In the genomic region with DNA sequence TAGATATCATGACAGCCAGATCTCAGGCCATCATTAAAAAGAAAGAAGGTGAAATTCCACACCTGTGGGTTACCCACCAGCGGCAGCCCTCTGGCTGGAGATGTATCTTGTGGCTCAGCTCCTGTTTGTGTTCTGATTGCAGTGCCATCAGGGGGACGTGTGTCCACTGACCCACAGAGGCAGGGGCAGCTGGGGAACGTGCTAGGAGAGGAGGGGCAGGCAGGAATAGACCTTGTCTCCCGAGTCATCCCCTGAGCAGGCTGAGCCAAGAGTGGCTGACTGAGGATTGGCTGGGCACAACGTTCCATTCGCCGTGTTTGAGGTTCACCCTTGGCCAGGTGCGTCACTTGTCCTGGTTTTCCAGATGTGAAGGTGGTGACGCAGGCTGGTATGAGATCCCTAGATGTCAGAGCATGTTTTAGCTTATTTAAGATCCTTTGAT, we compare ENCODE assay signal across 17 cellular contexts.
"Had no signal": no experiment of that assay in that cellular context is flagged by ENCODE, and none has a peak within 500 bp of the region (broad histone marks: within the 10 kb centered on the region; RNA-seq: fewer than 3 reads in every experiment).

No MANE protein-coding gene starts in this region.

- H3K4me1 Mint-ChIP-seq: activated naive CD8-positive, alpha-beta T cell treated with anti-CD3 and anti-CD28 coated beads, Interleukin-2, amount 10 ng/mL, durations not matched to agents 7 days and 5 days had no signal

- H3K4me3 Mint-ChIP-seq: activated naive CD8-positive, alpha-beta T cell treated with anti-CD3 and anti-CD28 coated beads, Interleukin-2, amount 10 ng/mL, durations not matched to agents 7 days and 5 days; type B pancreatic cell had no signal

- H3K9me3 ChIP-seq: heart left ventricle, ovary had no signal

- ATAC-seq: activated CD4-positive, CD25-positive, alpha-beta regulatory T cell treated with anti-CD3 and anti-CD28 coated beads, Interleukin-2, amount 50 U/mL, for 24 hours; heart left ventricle; left lobe of liver had no signal

- H3K9me3 Mint-ChIP-seq: activated naive CD8-positive, alpha-beta T cell treated with anti-CD3 and anti-CD28 coated beads, Interleukin-2, amount 10 ng/mL, durations not matched to agents 7 days and 5 days; nephron; type B pancreatic cell had no signal

- H3K4me3 ChIP-seq: cardiac muscle cell, heart left ventricle, ovary had no signal

- H3K27ac Mint-ChIP-seq: activated naive CD8-positive, alpha-beta T cell treated with anti-CD3 and anti-CD28 coated beads, Interleukin-2, amount 10 ng/mL, durations not matched to agents 7 days and 5 days; type B pancreatic cell had no signal

- FAIRE-seq: astrocyte, colon, islet of Langerhans had no signal

- DNase-seq: activated CD4-positive, alpha-beta T cell treated with anti-CD3 and anti-CD28 coated beads, Interleukin-2, amount 50 U/mL, for 4 hours; activated effector memory CD4-positive, alpha-beta T cell treated with Interleukin-2 at 50 U/mL for 16 hours; activated naive CD8-positive, alpha-beta T cell treated with anti-CD3 and anti-CD28 coated beads, Interleukin-2, amount 10 ng/mL, durations not matched to agents 7 days and 5 days; activated T-cell treated with anti-CD3 and anti-CD28 coated beads, Interleukin-2, amount 50 U/mL, for 1 hour; foreskin melanocyte; heart left ventricle; mammary epithelial cell; T-helper 2 cell had no signal

- H3K27ac ChIP-seq: heart left ventricle, ovary had no signal

- H3K36me3 ChIP-seq: cardiac muscle cell, heart left ventricle, ovary had no signal

- H3K27me3 ChIP-seq: cardiac muscle cell, heart left ventricle, ovary had no signal

- H3K4me1 ChIP-seq: heart left ventricle had no signal

- H3K27me3 Mint-ChIP-seq: activated naive CD8-positive, alpha-beta T cell treated with anti-CD3 and anti-CD28 coated beads, Interleukin-2, amount 10 ng/mL, durations not matched to agents 7 days and 5 days; type B pancreatic cell had no signal
